In genomic region chr5:150759334-150759583, GRCh38 we compare ENCODE assay signal across 10 cellular contexts. TPM values are rescaled to one million over a fixed set of nuclear protein-coding genes. Genes with fewer than 3 reads are reported as not detected.
DNase-seq lines count a peak whose midpoint lies in the region; ATAC-seq, FAIRE-seq and TF ChIP-seq lines count a peak whose summit lies in the region.
"Had no signal": no experiment of that assay in that cellular context is flagged by ENCODE, and none has a peak within 500 bp of the region (broad histone marks: within the 10 kb centered on the region; RNA-seq: fewer than 3 reads in every experiment).

No MANE protein-coding gene starts in this region.

- H3K27ac ChIP-seq in A549 (peak overlapping the region; percentile 91 to 93), dorsolateral prefrontal cortex (peak overlapping the region; percentile 92 to 100 (median 99))

- TF ChIP-seq EP300 in A549 (IDR thresholded peaks at IDR 0.05): no peak

- TF ChIP-seq CTCF in A549 (IDR thresholded peaks at IDR 0.05): no peak
- peak in 2 of 56 donors; percentile 1 to 3 for TF ChIP-seq CTCF in dorsolateral prefrontal cortex (IDR thresholded peaks at IDR 0.05 in 54 of 56, conservative IDR thresholded peaks at IDR 0.05 in 2 of 56; ENCODE audit: low read depth in 1 of 56, partially characterized antibody in 56 of 56)
- no peak for TF ChIP-seq CTCF in glutamatergic neuron (IDR thresholded peaks at IDR 0.05; ENCODE audit: partially characterized antibody, unreplicated experiment)

- intact Hi-C loops in dorsolateral prefrontal cortex (cut with DNase I): loop anchor here (2.0 to 10.0 kb wide), 4 partner anchors 58 to 186 kb away; partner anchors contain the start of genes RBM22 (in 2 of the 2) and ZNF300 (in 2 of the 2)

- peaks cover 9% of the 10 kb centered on the region for H3K4me1 ChIP-seq in A549
- H3K4me1 ChIP-seq in mucosa of stomach (ENCODE audit: control insufficient read depth, insufficient read depth, low read length): peaks cover 24% of the 10 kb centered on the region

- no peak for TF ChIP-seq POLR2A in A549 (IDR thresholded peaks at IDR 0.05; ENCODE audit: low read length)

- H3K4me2 ChIP-seq in A549: peak overlapping the region; percentile 74

- no peak overlapping the region for H3K27ac Mint-ChIP-seq in glutamatergic neuron (ENCODE audit: unreplicated experiment)
- H3K27ac Mint-ChIP-seq: T-helper 1 cell treated with Interleukin-12 subunit alpha and Interleukin-12 subunit beta and Interleukin-4 antibody, amounts not matched to agents 30 μg/mL and 1 μg/mL, for 36 hours had no signal

- WGBS in A549 (ENCODE audit: missing lambda C conversion rate): 63% methylated on average over 4 of the region's 4 CpGs

- H3K36me3 Mint-ChIP-seq in glutamatergic neuron (ENCODE audit: unreplicated experiment): no peaks in the 10 kb centered on the region

- POLR2A ChIA-PET in A549 (lab: Yijun Ruan, JAX): interaction anchor here (0.9 to 1.4 kb wide), 4 partner anchors 18 to 59 kb away, joined by 3 to 22 read pairs (median 8); partner anchors contain the start of genes RBM22 and SMIM3

- TF ChIP-seq RAD21 in A549 (conservative IDR thresholded peaks at IDR 0.05 in 1 of 2, IDR thresholded peaks at IDR 0.05 in 1 of 2): no peak

- DNase-seq in A549 (ENCODE audit: low read depth in 1 of 2, low spot score in 1 of 2): no peak
- DNase-seq in Jurkat, Clone E6-1 (ENCODE audit: low read depth, low spot score): no peak
- DNase-seq in dorsolateral prefrontal cortex: no peak
- no peak for DNase-seq in glutamatergic neuron
- DNase-seq in DMS153 treated with DMSO at 0.1 percent for 48 hours (lab: John Stamatoyannopoulos, UW; ENCODE audit: unreplicated experiment): no peak
- DNase-seq in NOMO-1 treated with dmso at 0.1 percent for 144 hours (lab: John Stamatoyannopoulos, UW; ENCODE audit: unreplicated experiment): no peak

- H3K4me3 Mint-ChIP-seq in glutamatergic neuron (ENCODE audit: unreplicated experiment): no peak overlapping the region
- H3K4me3 Mint-ChIP-seq: neural crest cell; T-helper 1 cell treated with Interleukin-12 subunit alpha and Interleukin-12 subunit beta and Interleukin-4 antibody, amounts not matched to agents 30 μg/mL and 1 μg/mL, for 36 hours had no signal

- CTCF ChIA-PET in A549 (lab: Yijun Ruan, JAX): interaction anchor here (1.9 to 2.2 kb wide), 2 partner anchors 18 to 20 kb away, joined by 7 to 8 read pairs; partner anchors contain the start of gene SMIM3

- H3K4me3 ChIP-seq in A549: peak overlapping the region; percentile 58
- peak overlapping the region; percentile 86 for H3K4me3 ChIP-seq in Jurkat, Clone E6-1 (ENCODE audit: low read length)
- H3K4me3 ChIP-seq in dorsolateral prefrontal cortex: peak overlapping the region; percentile 61 to 96 (median 79)
- peak overlapping the region; percentile 73 for H3K4me3 ChIP-seq in mucosa of stomach (ENCODE audit: low read length)

- ATAC-seq in A549: peak; percentile 23 to 55
- no peak for ATAC-seq in HG03521 (IDR thresholded peaks at IDR 0.05; ENCODE audit: unreplicated experiment)

- H3K27me3 ChIP-seq in dorsolateral prefrontal cortex (no peaks in the 10 kb centered on the region), mucosa of stomach (ENCODE audit: control insufficient read depth, insufficient read depth, low read length) (no peaks in the 10 kb centered on the region)

- no peak for FAIRE-seq in A549 (lab: Jason Lieb, UNC)

- H3K27me3 Mint-ChIP-seq in glutamatergic neuron (ENCODE audit: unreplicated experiment): no peaks in the 10 kb centered on the region

- H3K4me1 Mint-ChIP-seq in glutamatergic neuron (ENCODE audit: low read depth, unreplicated experiment): peaks cover 4% of the 10 kb centered on the region

- H3K9me3 ChIP-seq in A549 (no peaks in the 10 kb centered on the region), mucosa of stomach (ENCODE audit: control insufficient read depth, low read length) (no peaks in the 10 kb centered on the region)

- no peaks in the 10 kb centered on the region for H3K36me3 ChIP-seq in mucosa of stomach (ENCODE audit: control insufficient read depth, insufficient read depth, low read length)

- no peaks in the 10 kb centered on the region for H3K9me3 Mint-ChIP-seq in glutamatergic neuron (ENCODE audit: unreplicated experiment)
- H3K9me3 Mint-ChIP-seq: neural crest cell; T-helper 1 cell treated with Interleukin-12 subunit alpha and Interleukin-12 subunit beta and Interleukin-4 antibody, amounts not matched to agents 30 μg/mL and 1 μg/mL, for 36 hours had no signal

- H3K9ac ChIP-seq in mucosa of stomach (ENCODE audit: low read length): peak overlapping the region; percentile 92

TF ChIP-seq in A549, 52 proteins besides CTCF, POLR2A, EP300 and RAD21:
- TF ChIP-seq SREBF2 (IDR thresholded peaks at IDR 0.05): no peak
- no peak for TF ChIP-seq ZSCAN20 (CRISPR knock-in tag; IDR thresholded peaks at IDR 0.05)
- TF ChIP-seq FOSL2 (IDR thresholded peaks at IDR 0.05): no peak
- TF ChIP-seq FOSL2 (CRISPR knock-in tag; IDR thresholded peaks at IDR 0.05): no peak
- TF ChIP-seq KDM1A (IDR thresholded peaks at IDR 0.05; ENCODE audit: low read depth): no peak
- no peak for TF ChIP-seq RFX5 (IDR thresholded peaks at IDR 0.05)
- no peak for TF ChIP-seq NR3C1 (IDR thresholded peaks at IDR 0.05)
- TF ChIP-seq PBX3 (IDR thresholded peaks at IDR 0.05): no peak
- no peak for TF ChIP-seq CBX2 (IDR thresholded peaks at IDR 0.05; ENCODE audit: borderline replicate concordance, low read depth)
- TF ChIP-seq RCOR1 (IDR thresholded peaks at IDR 0.05; ENCODE audit: low read depth, low read length): no peak
- TF ChIP-seq HDAC2 (IDR thresholded peaks at IDR 0.05): no peak
- no peak for TF ChIP-seq FOSB (CRISPR knock-in tag; IDR thresholded peaks at IDR 0.05)
- no peak for TF ChIP-seq HOXB5 (CRISPR knock-in tag; IDR thresholded peaks at IDR 0.05)

RNA-seq across cellular contexts. Expression of gene DCTN4, which starts 0.4 kb away (rescaled TPM):
- polyA plus RNA-seq in A549 (2011; rRNA removed) (34.8 and 38.4 TPM in 2 replicates), A549 (2017; fragmentation: RNase III; extraction: RNeasy Plus Mini Kit Qiagen cat#74134 plus additional on column Dnase treatment) (18.7 to 20.9 TPM (median 20.2 TPM) in 3 replicates)
- 10.0 and 12.3 TPM in 2 replicates for polyA plus RNA-seq in A549 (2012; cell fraction: cytosol; rRNA removed)
- 10.2 and 15.2 TPM in 2 replicates for polyA plus RNA-seq in A549 (2012; cell fraction: nucleus; rRNA removed)
- 53.6 and 53.8 TPM in 2 replicates for polyA minus RNA-seq in A549 (2011; rRNA and poly(A)+ RNA removed)
- 25.7 TPM for polyA plus RNA-seq in Jurkat, Clone E6-1 (2012; ENCODE audit: insufficient read depth, insufficient read length)
- total RNA-seq in dorsolateral prefrontal cortex (100 to 1,000 TPM in 28 of 120 experiments, 10 to 100 TPM in 92; 75.7 to 114 (median 94.9) TPM), glutamatergic neuron (ENCODE audit: unreplicated experiment) (92.1 TPM)

RNA-seq across cellular contexts. Expression of gene SMIM3, which starts 19.3 kb away (rescaled TPM):
- polyA plus RNA-seq in A549 (2011; rRNA removed) (4.5 and 4.9 TPM in 2 replicates), A549 (2017; fragmentation: RNase III; extraction: RNeasy Plus Mini Kit Qiagen cat#74134 plus additional on column Dnase treatment) (3.0 to 4.6 TPM (median 4.1 TPM) in 3 replicates)
- polyA plus RNA-seq in A549 (2012; cell fraction: cytosol; rRNA removed): 3.3 and 4.1 TPM in 2 replicates
- 1.3 and 2.1 TPM in 2 replicates for polyA plus RNA-seq in A549 (2012; cell fraction: nucleus; rRNA removed)
- polyA minus RNA-seq in A549 (2011; rRNA and poly(A)+ RNA removed): 1.7 and 1.8 TPM in 2 replicates
- polyA plus RNA-seq in Jurkat, Clone E6-1 (2012; ENCODE audit: insufficient read depth, insufficient read length): 14.1 TPM
- total RNA-seq in dorsolateral prefrontal cortex (10 to 100 TPM in 38 of 120 experiments, 1 to 10 TPM in 82; 4.2 to 37.5 (median 8.9) TPM), glutamatergic neuron (ENCODE audit: unreplicated experiment) (0.51 TPM)

RNA-seq across cellular contexts. Expression of gene RBM22, which starts 58.4 kb away (rescaled TPM):
- polyA plus RNA-seq in A549 (2011; rRNA removed) (65.3 and 75.7 TPM in 2 replicates), A549 (2017; fragmentation: RNase III; extraction: RNeasy Plus Mini Kit Qiagen cat#74134 plus additional on column Dnase treatment) (37.6 to 42.2 TPM (median 41.2 TPM) in 3 replicates)
- 27.5 and 29.7 TPM in 2 replicates for polyA plus RNA-seq in A549 (2012; cell fraction: cytosol; rRNA removed)
- 27.9 and 50.2 TPM in 2 replicates for polyA plus RNA-seq in A549 (2012; cell fraction: nucleus; rRNA removed)
- polyA minus RNA-seq in A549 (2011; rRNA and poly(A)+ RNA removed): 29.9 and 45.4 TPM in 2 replicates
- 73.5 TPM for polyA plus RNA-seq in Jurkat, Clone E6-1 (2012; ENCODE audit: insufficient read depth, insufficient read length)
- total RNA-seq in dorsolateral prefrontal cortex (10 to 100 TPM; 36.7 to 64.8 (median 47.0) TPM), glutamatergic neuron (ENCODE audit: unreplicated experiment) (39.3 TPM)
